9 cellular contexts compared by ENCODE assay signal in genomic region chr3:127694467-127695215, GRCh38. TPM values are rescaled to one million over a fixed set of nuclear protein-coding genes. Genes with fewer than 3 reads are reported as not detected.
DNase-seq lines count a peak whose midpoint lies in the region; ATAC-seq and TF ChIP-seq lines count a peak whose summit lies in the region.
"Had no signal": no experiment of that assay in that cellular context is flagged by ENCODE, and none has a peak within 500 bp of the region (broad histone marks: within the 10 kb centered on the region; RNA-seq: fewer than 3 reads in every experiment).

No MANE protein-coding gene starts in this region.

- no peak overlapping the region for H2AFZ ChIP-seq in DND-41 (ENCODE audit: low read depth, low read length)

- no peak overlapping the region for H3K27ac ChIP-seq in DND-41 (ENCODE audit: low read length)
- no peak overlapping the region for H3K27ac ChIP-seq in naive thymus-derived CD4-positive, alpha-beta T cell (ENCODE audit: low read depth, low read length)
- H3K27ac ChIP-seq: SJSA1 had no signal

- H3K4me2 ChIP-seq in DND-41 (ENCODE audit: insufficient read depth, low read length), result no peak overlapping the region

- H3K36me3 ChIP-seq in DND-41 (ENCODE audit: insufficient read depth, low read length), result no peaks in the 10 kb centered on the region
- H3K36me3 ChIP-seq in naive thymus-derived CD4-positive, alpha-beta T cell (ENCODE audit: control insufficient read depth in 2 of 3, insufficient read depth in 3 of 3, low read length in 3 of 3), result no peaks in the 10 kb centered on the region

- H3K36me3 Mint-ChIP-seq in dendritic cell treated with granulocyte-macrophage colony-stimulating factor and Interleukin-4, amounts not matched to agents 40 ng/mL and 50 ng/mL, for 4 days (ENCODE audit: low read depth), result peaks cover 28% of the 10 kb centered on the region
- no peaks in the 10 kb centered on the region for H3K36me3 Mint-ChIP-seq in naive thymus-derived CD4-positive, alpha-beta T cell

- CTCF ChIA-PET in naive thymus-derived CD4-positive, alpha-beta T cell (lab: Charles Lee), result interaction anchor here (0.5 to 5.1 kb wide), 12 partner anchors 11 to 1153 kb away, joined by 3 to 21 read pairs (median 4); partner anchors contain the start of gene TPRA1

- peak; percentile 65 for TF ChIP-seq CTCF in DND-41 (IDR thresholded peaks at IDR 0.05; ENCODE audit: borderline replicate concordance, extremely low read depth, low read length, poor library complexity, severe bottlenecking)

- POLR2A ChIA-PET in naive thymus-derived CD4-positive, alpha-beta T cell (lab: Charles Lee), result interaction anchor here (0.5 to 1.0 kb wide), 2 partner anchors 17 to 104 kb away, joined by 3 read pairs; partner anchors contain the start of gene TPRA1

- no peaks in the 10 kb centered on the region for H3K27me3 ChIP-seq in DND-41 (ENCODE audit: insufficient read depth, low read length, poor library complexity)
- no peaks in the 10 kb centered on the region for H3K27me3 ChIP-seq in naive thymus-derived CD4-positive, alpha-beta T cell (ENCODE audit: control insufficient read depth in 2 of 2, insufficient read depth in 2 of 2, low read length in 2 of 2)
- H3K27me3 ChIP-seq: SJSA1 had no signal

- ATAC-seq in DND-41 (ENCODE audit: insufficient read depth, low read depth) (peak; percentile 82), GM18519 (IDR thresholded peaks at IDR 0.05; ENCODE audit: low FRiP score, unreplicated experiment) (no peak), HG02840 (IDR thresholded peaks at IDR 0.05; ENCODE audit: low FRiP score, unreplicated experiment) (no peak)
- peak; percentile 70 for ATAC-seq in naive thymus-derived CD4-positive, alpha-beta T cell

- H3K4me3 Mint-ChIP-seq in dendritic cell treated with granulocyte-macrophage colony-stimulating factor and Interleukin-4, amounts not matched to agents 40 ng/mL and 50 ng/mL, for 4 days, result no peak overlapping the region
- no peak overlapping the region for H3K4me3 Mint-ChIP-seq in naive thymus-derived CD4-positive, alpha-beta T cell

- H4K20me1 ChIP-seq in DND-41 (ENCODE audit: insufficient read depth, low read length), result no peaks in the 10 kb centered on the region

- no peaks in the 10 kb centered on the region for H3K27me3 Mint-ChIP-seq in dendritic cell treated with granulocyte-macrophage colony-stimulating factor and Interleukin-4, amounts not matched to agents 40 ng/mL and 50 ng/mL, for 4 days
- H3K27me3 Mint-ChIP-seq in naive thymus-derived CD4-positive, alpha-beta T cell, result no peaks in the 10 kb centered on the region

- no peak overlapping the region for H3K9ac ChIP-seq in DND-41 (ENCODE audit: low read depth, low read length)

- no peaks in the 10 kb centered on the region for H3K79me2 ChIP-seq in DND-41 (ENCODE audit: insufficient read depth, low read length)

- DNase-seq in DND-41 (peak; percentile 43), M059J (ENCODE audit: low read depth) (peak; percentile 81), SW 1271 (lab: John Stamatoyannopoulos, UW) (peak; percentile 18 to 42), dedifferentiated amniotic fluid mesenchymal stem cell (ENCODE audit: extremely low spot score) (no peak)
- peak in 6 of 9 donors; percentile 33 to 60 (median 43) for DNase-seq in naive thymus-derived CD4-positive, alpha-beta T cell

- no peaks in the 10 kb centered on the region for H3K9me3 Mint-ChIP-seq in dendritic cell treated with granulocyte-macrophage colony-stimulating factor and Interleukin-4, amounts not matched to agents 40 ng/mL and 50 ng/mL, for 4 days
- H3K9me3 Mint-ChIP-seq in naive thymus-derived CD4-positive, alpha-beta T cell, result peaks cover 0 to 2% (median 0%) of the 10 kb centered on the region in 11 donors

- H3K9me3 ChIP-seq in DND-41 (ENCODE audit: insufficient read depth, low read length, severe bottlenecking), result no peaks in the 10 kb centered on the region
- no peaks in the 10 kb centered on the region for H3K9me3 ChIP-seq in naive thymus-derived CD4-positive, alpha-beta T cell (ENCODE audit: control insufficient read depth in 2 of 3, low read length in 3 of 3)
- H3K9me3 ChIP-seq: SJSA1 had no signal

- H3K4me3 ChIP-seq in DND-41 (ENCODE audit: low read depth in 1 of 2, low read length in 2 of 2), result no peak overlapping the region
- no peak overlapping the region for H3K4me3 ChIP-seq in naive thymus-derived CD4-positive, alpha-beta T cell (ENCODE audit: low read length)
- H3K4me3 ChIP-seq: SJSA1 had no signal

- peak overlapping the region; percentile 12 for H3K27ac Mint-ChIP-seq in dendritic cell treated with granulocyte-macrophage colony-stimulating factor and Interleukin-4, amounts not matched to agents 40 ng/mL and 50 ng/mL, for 4 days
- H3K27ac Mint-ChIP-seq in naive thymus-derived CD4-positive, alpha-beta T cell, result no peak overlapping the region

- no peaks in the 10 kb centered on the region for H3K4me1 ChIP-seq in DND-41 (ENCODE audit: insufficient read depth, low read length)
- H3K4me1 ChIP-seq in naive thymus-derived CD4-positive, alpha-beta T cell (ENCODE audit: control insufficient read depth in 2 of 2, insufficient read depth in 2 of 2, low read length in 2 of 2), result no peaks in the 10 kb centered on the region

- peaks cover 25% of the 10 kb centered on the region for H3K4me1 Mint-ChIP-seq in dendritic cell treated with granulocyte-macrophage colony-stimulating factor and Interleukin-4, amounts not matched to agents 40 ng/mL and 50 ng/mL, for 4 days (ENCODE audit: low read depth)
- H3K4me1 Mint-ChIP-seq in naive thymus-derived CD4-positive, alpha-beta T cell, result peaks cover 0 to 5% (median 3%) of the 10 kb centered on the region in 7 donors

- intact Hi-C loops in dendritic cell treated with granulocyte-macrophage colony-stimulating factor and Interleukin-4, amounts not matched to agents 40 ng/mL and 50 ng/mL, for 4 days (cut with micrococcal nuclease), result loop anchor here (5.0 to 10.0 kb wide), 2 partner anchors 80 to 268 kb away; no protein-coding TSS in a partner anchor
- intact Hi-C loops in naive thymus-derived CD4-positive, alpha-beta T cell (cut with micrococcal nuclease), result loop anchor here (1.0 kb wide), 3 partner anchors 42 to 119 kb away; no protein-coding TSS in a partner anchor

RNA-seq across cellular contexts. Expression of gene ABTB1, which starts 21.9 kb away (rescaled TPM):
- total RNA-seq in M059J (2014; rRNA removed; shearing (Covaris generic)), result 0.52 and 2.1 TPM in 2 replicates
- 100 to 1,000 TPM in 4 of 5 experiments, 10 to 100 TPM in 1; 26.7 to 182 (median 124) TPM for total RNA-seq in naive thymus-derived CD4-positive, alpha-beta T cell
- 10 to 100 TPM; 67.4 to 86.8 TPM for polyA plus RNA-seq in naive thymus-derived CD4-positive, alpha-beta T cell

Comparison
In these comparisons a context has a peak if more than half of its experiments do, and no peak if none do; other contexts are left out.
1. ATAC-seq: peak in DND-41 (single experiment) and naive thymus-derived CD4-positive, alpha-beta T cell (single experiment); none in GM18519 (single experiment) and HG02840 (single experiment).